Comparison of ENCODE assay signal across 8 cellular contexts in genomic region chr4:37826282-37827029, GRCh38. TPM values are rescaled to one million over a fixed set of nuclear protein-coding genes. Genes with fewer than 3 reads are reported as not detected.
DNase-seq lines count a peak whose midpoint lies in the region; ATAC-seq and TF ChIP-seq lines count a peak whose summit lies in the region.

Gene PGM2 (plus strand): TSS chr4:37826686. CDS start chr4:37826733, 47 bp downstream.

- peaks cover 5% of the 10 kb centered on the region for H3K27me3 Mint-ChIP-seq in endothelial cell (ENCODE audit: unreplicated experiment)

- TF ChIP-seq CTCF in endothelial cell (IDR thresholded peaks at IDR 0.05; ENCODE audit: unreplicated experiment), result no peak

- ATAC-seq in GM19467 (IDR thresholded peaks at IDR 0.05; ENCODE audit: unreplicated experiment), result peak; percentile 97

- H3K36me3 Mint-ChIP-seq in endothelial cell (ENCODE audit: low read depth, unreplicated experiment), result peaks cover 19% of the 10 kb centered on the region

- peak within 1 kb of the TSS; percentile 64 for H3K27ac Mint-ChIP-seq in endothelial cell (ENCODE audit: unreplicated experiment)

- peak within 1 kb of the TSS; percentile 95 for H3K4me3 Mint-ChIP-seq in endothelial cell (ENCODE audit: unreplicated experiment)

- H3K9me3 Mint-ChIP-seq in endothelial cell (ENCODE audit: unreplicated experiment), result no peaks in the 10 kb centered on the region

- H3K4me1 Mint-ChIP-seq in endothelial cell (ENCODE audit: unreplicated experiment), result peaks cover 26% of the 10 kb centered on the region

- DNase-seq in COLO668 (lab: John Stamatoyannopoulos, UW; ENCODE audit: unreplicated experiment), result peak; percentile 91
- peak; percentile 78 for DNase-seq in HPDE6-E6E7 (ENCODE audit: extremely low spot score)
- DNase-seq in NK-92 treated with Interleukin-12 subunit alpha and Interleukin-12 subunit beta, amount 100 ng/mL, for 24 hours (lab: John Stamatoyannopoulos, UW), result peak; percentile 83
- DNase-seq in activated CD8-positive, alpha-beta memory T cell treated with anti-CD3 and anti-CD28 coated beads, Interleukin-2, amount 50 U/mL, for 1 hour (ENCODE audit: extremely low read depth), result peak; percentile 58
- peak; percentile 81 for DNase-seq in endothelial cell (ENCODE audit: low spot score)
- DNase-seq in midbrain (lab: John Stamatoyannopoulos, UW), result peak; percentile 82
- DNase-seq in stimulated activated CD8-positive, alpha-beta memory T cell treated with anti-CD3 and anti-CD28 coated beads, Interleukin-2, amount 100 ng/mL, for 48 hours (ENCODE audit: low read depth in 2 of 2), result peak; percentile 86 to 89

RNA-seq across cellular contexts. Expression of gene PGM2, which starts in this region (rescaled TPM):
- 16.6 TPM for total RNA-seq in endothelial cell (ENCODE audit: unreplicated experiment)

Comparison
In these comparisons a context has a peak if more than half of its experiments do, and no peak if none do; other contexts are left out.
1. Peak in every context shown above with its lines: DNase-seq and ATAC-seq.